Comparison of ENCODE assay signal across 9 cellular contexts in genomic region chr6:82246370-82246769, GRCh38. TPM values are rescaled to one million over a fixed set of nuclear protein-coding genes. Genes with fewer than 3 reads are reported as not detected.
DNase-seq lines count a peak whose midpoint lies in the region; FAIRE-seq and TF ChIP-seq lines count a peak whose summit lies in the region.
"Had no signal": no experiment of that assay in that cellular context is flagged by ENCODE, and none has a peak within 500 bp of the region (broad histone marks: within the 10 kb centered on the region; RNA-seq: fewer than 3 reads in every experiment).

No MANE protein-coding gene starts in this region.

- peak overlapping the region; percentile 95 to 100 (median 98) for H3K27ac Mint-ChIP-seq in brain

- H3K27ac ChIP-seq in left ventricle myocardium inferior (replicated peaks): peak overlapping the region; percentile 98
- H3K27ac ChIP-seq in mesodermal cell (ENCODE audit: low read depth, low read length, severe bottlenecking): peak overlapping the region; percentile 99
- no peak overlapping the region for H3K27ac ChIP-seq in small intestine (ENCODE audit: low read depth in 1 of 2, low read length in 1 of 2)

- H3K36me3 ChIP-seq in left ventricle myocardium inferior (no peaks in the 10 kb centered on the region), mesodermal cell (ENCODE audit: control insufficient read depth, insufficient read depth, low read length) (peaks cover 24% of the 10 kb centered on the region), small intestine (ENCODE audit: control insufficient read depth in 2 of 2, insufficient read depth in 2 of 2, low read length in 2 of 2) (no peaks in the 10 kb centered on the region)

- H3K27me3 ChIP-seq in left ventricle myocardium inferior (ENCODE audit: low read depth) (no peaks in the 10 kb centered on the region), small intestine (ENCODE audit: control insufficient read depth in 2 of 2, insufficient read depth in 2 of 2, low read length in 2 of 2) (peaks cover 0 to 2% of the 10 kb centered on the region in 2 donors)

- peaks cover 4% of the 10 kb centered on the region for H3K27me3 Mint-ChIP-seq in brain

- DNase-seq in left ventricle myocardium inferior: no peak
- no peak for DNase-seq in cardiac septum (ENCODE audit: low spot score)
- DNase-seq in activated effector memory CD4-positive, alpha-beta T cell treated with Interleukin-2 at 50 U/mL for 16 hours: no peak
- no peak for DNase-seq in effector CD4-positive, alpha-beta T cell
- no peak for DNase-seq in anterior cingulate cortex (lab: John Stamatoyannopoulos, UW)
- DNase-seq in small intestine: no peak
- DNase-seq: activated CD8-positive, alpha-beta memory T cell treated with anti-CD3 and anti-CD28 coated beads, Interleukin-2, amount 50 U/mL, for 4 hours had no signal

- H3K4me1 ChIP-seq in left ventricle myocardium inferior: peaks cover 55% of the 10 kb centered on the region
- peaks cover 13% of the 10 kb centered on the region for H3K4me1 ChIP-seq in mesodermal cell (ENCODE audit: control insufficient read depth, insufficient read depth, low read length, poor library complexity, severe bottlenecking)
- H3K4me1 ChIP-seq in small intestine (ENCODE audit: control insufficient read depth in 2 of 2, insufficient read depth in 1 of 2, low read depth in 1 of 2, low read length in 1 of 2): peaks cover 0 to 11% of the 10 kb centered on the region in 2 donors

- H3K9me3 Mint-ChIP-seq in brain: peaks cover 4 to 10% (median 4%) of the 10 kb centered on the region in 5 experiments

- FAIRE-seq in small intestine (lab: Jason Lieb, UNC): no peak

- peaks cover 55% of the 10 kb centered on the region for H3K4me1 Mint-ChIP-seq in brain

- WGBS in mesodermal cell (ENCODE audit: insufficient coverage in 2 of 2), 2 experiments: 84 to 93% methylated on average over 5 to 6 of the region's 12 CpGs
- WGBS in small intestine, 3 donors: 65 to 85% (median 81%) methylated on average over 12 of the region's 12 CpGs

- H3K4me3 ChIP-seq in left ventricle myocardium inferior: peak overlapping the region; percentile 92
- H3K4me3 ChIP-seq in mesodermal cell (ENCODE audit: extremely low read depth, insufficient read depth, low read length, poor library complexity, severe bottlenecking): peak overlapping the region; percentile 86
- peak overlapping the region in 1 of 2 donors; percentile 85 for H3K4me3 ChIP-seq in small intestine (ENCODE audit: low read depth in 1 of 2, low read length in 2 of 2)

- peaks cover 47% of the 10 kb centered on the region for H3K36me3 Mint-ChIP-seq in brain

- no peaks in the 10 kb centered on the region for H3K9me3 ChIP-seq in left ventricle myocardium inferior (replicated peaks)
- peaks cover 11% of the 10 kb centered on the region for H3K9me3 ChIP-seq in mesodermal cell (ENCODE audit: control insufficient read depth, low read length)
- no peaks in the 10 kb centered on the region for H3K9me3 ChIP-seq in small intestine (ENCODE audit: control insufficient read depth, low read depth)

- H3K4me3 Mint-ChIP-seq in brain: peak overlapping the region; percentile 94 to 99 (median 98)

- no peak for TF ChIP-seq CTCF in left ventricle myocardium inferior (IDR thresholded peaks at IDR 0.05; ENCODE audit: borderline replicate concordance)
- no peak for TF ChIP-seq CTCF in brain (conservative IDR thresholded peaks at IDR 0.05)

- intact Hi-C loops in left ventricle myocardium inferior (cut with micrococcal nuclease): no loop called here
- intact Hi-C loops in cardiac septum (cut with DNase I): loop anchor here (10.0 kb wide), 1 partner anchor 948 kb away; the partner anchor contains the start of genes PGM3 and RWDD2A

RNA-seq across cellular contexts. Expression of gene IBTK, which starts 1.2 kb away (rescaled TPM):
- total RNA-seq in left ventricle myocardium inferior (28.5 TPM), cardiac septum (36.5 TPM)
- polyA plus RNA-seq in brain (ENCODE audit: insufficient read depth, low read depth, low replicate concordance) (3.3 TPM), small intestine (10 to 100 TPM; 19.1 to 30.2 (median 27.6) TPM)
- polyA plus RNA-seq in mesodermal cell (2013, experiment 1 of 2): 25.1 TPM
- 30.4 TPM for polyA plus RNA-seq in mesodermal cell (2013, experiment 2 of 2)

Comparison
In these comparisons a context has a peak if more than half of its experiments do, and no peak if none do; other contexts are left out.
1. H3K27ac ChIP-seq: peak in left ventricle myocardium inferior (single experiment) and mesodermal cell (single experiment); none in small intestine (0 of 2).